In the genomic region with DNA sequence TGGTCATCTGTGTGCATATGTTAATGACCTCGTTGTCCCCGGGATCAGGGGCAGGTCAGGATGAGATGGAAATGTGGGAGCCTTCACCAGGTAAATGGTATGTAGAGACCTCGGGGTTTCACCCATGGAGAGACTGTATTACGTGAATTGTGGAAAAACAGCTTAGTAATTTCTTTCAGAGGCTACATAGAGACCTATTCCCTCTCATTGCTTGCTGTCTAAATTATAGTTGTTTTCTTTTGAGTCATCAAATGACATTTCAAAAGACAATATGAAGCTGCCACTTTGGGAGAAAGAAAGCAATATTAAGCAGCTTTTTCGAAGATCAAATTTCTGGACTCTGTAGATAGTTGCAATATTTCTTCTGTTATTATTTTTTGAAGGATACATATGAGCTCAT, we compare ENCODE assay signal across 22 cellular contexts. TPM values are rescaled to one million over a fixed set of nuclear protein-coding genes. Genes with fewer than 3 reads are reported as not detected.
DNase-seq lines count a peak whose midpoint lies in the region; ATAC-seq, FAIRE-seq and TF ChIP-seq lines count a peak whose summit lies in the region.
"Had no signal": no experiment of that assay in that cellular context is flagged by ENCODE, and none has a peak within 500 bp of the region (broad histone marks: within the 10 kb centered on the region; RNA-seq: fewer than 3 reads in every experiment).

No MANE protein-coding gene starts in this region.

- TF ChIP-seq RAD21 in GM12878 (IDR thresholded peaks at IDR 0.05; ENCODE audit: insufficient read depth, low read depth, low read length): no peak

- FAIRE-seq in GM12878 (lab: Jason Lieb, UNC) (no peak), endothelial cell of umbilical vein (lab: Jason Lieb, UNC) (peak; percentile 59), D721Med (lab: Jason Lieb, UNC) (no peak)
- FAIRE-seq: A549, GM18507, HepG2 had no signal

- CTCF ChIA-PET in GM12878 (lab: Yijun Ruan, JAX) (interaction anchor here (0.8 to 1.9 kb wide), 7 partner anchors 8 to 299 kb away, joined by 3 to 11 read pairs (median 3); no protein-coding TSS in a partner anchor), endothelial cell of umbilical vein (lab: Charles Lee) (no interaction called here)

- POLR2A ChIA-PET in GM12878 (lab: Charles Lee): interaction anchor here (0.9 to 1.2 kb wide), 3 partner anchors 9 to 17 kb away, joined by 3 to 4 read pairs (median 4); no protein-coding TSS in a partner anchor
- POLR2A ChIA-PET in endothelial cell of umbilical vein (lab: Charles Lee): no interaction called here

- H3K27me3 ChIP-seq in heart left ventricle: no peaks in the 10 kb centered on the region
- no peaks in the 10 kb centered on the region for H3K27me3 ChIP-seq in GM06990 (replicated peaks; ENCODE audit: control insufficient read depth, insufficient read depth, low read length)
- no peaks in the 10 kb centered on the region; a peak in 1 of 4 replicates for H3K27me3 ChIP-seq in GM12878 (replicated peaks in 1 of 2; ENCODE audit: control insufficient read depth in 2 of 2, insufficient read depth in 2 of 2, low read length in 1 of 2)
- H3K27me3 ChIP-seq in endothelial cell of umbilical vein (ENCODE audit: control insufficient read depth in 2 of 2, insufficient read depth in 2 of 2, low read length in 2 of 2): no peaks in the 10 kb centered on the region

- TF ChIP-seq POLR2A in heart left ventricle (IDR thresholded peaks at IDR 0.05) (no peak), GM12878 (IDR thresholded peaks at IDR 0.05; ENCODE audit: low read depth, low read length) (no peak), endothelial cell of umbilical vein (IDR thresholded peaks at IDR 0.05; ENCODE audit: low read depth, low read length) (no peak)

- no peak overlapping the region for H3K4me3 ChIP-seq in heart left ventricle
- H3K4me3 ChIP-seq in GM06990 (replicated peaks; ENCODE audit: low read depth, low read length): no peak overlapping the region; the same call in 1 of the 2 replicates
- H3K4me3 ChIP-seq in GM12878: no peak overlapping the region
- no peak overlapping the region for H3K4me3 ChIP-seq in endothelial cell of umbilical vein (replicated peaks in 1 of 3; ENCODE audit: insufficient read depth in 1 of 3, low read depth in 1 of 3, low read length in 3 of 3)
- H3K4me3 ChIP-seq: A549 had no signal

- SMC1A ChIA-PET in GM12878 (lab: Charles Lee; ENCODE audit: uncharacterized antibody, unreplicated experiment): interaction anchor here (0.9 to 2.2 kb wide), 9 partner anchors 9 to 95 kb away, joined by 3 to 10 read pairs (median 4); no protein-coding TSS in a partner anchor

- H3K27ac ChIP-seq in heart left ventricle (peak overlapping the region in 9 of 12 donors; percentile 29 to 86 (median 64)), GM12878 (ENCODE audit: control insufficient read depth, insufficient read depth) (no peak overlapping the region), endothelial cell of umbilical vein (ENCODE audit: insufficient read depth, low read depth, low read length) (no peak overlapping the region)
- H3K27ac ChIP-seq: 22Rv1, A549, C4-2B had no signal

- BruUV-seq in GM12878 (replicated peaks; lab: Mats Ljungman, UMichigan) (no TSS peak), endothelial cell of umbilical vein (replicated peaks; lab: Mats Ljungman, UMichigan) (no TSS peak)

- no peaks in the 10 kb centered on the region for H3K79me2 ChIP-seq in GM12878 (ENCODE audit: control insufficient read depth, insufficient read depth, low read length)
- no peaks in the 10 kb centered on the region for H3K79me2 ChIP-seq in endothelial cell of umbilical vein (ENCODE audit: control insufficient read depth, insufficient read depth, low read length)

- in situ Hi-C loops in GM12878 (cut with MboI): no loop called here

- peaks cover 0 to 14% (median 0%) of the 10 kb centered on the region in 12 donors for H3K9me3 ChIP-seq in heart left ventricle
- H3K9me3 ChIP-seq in GM12878 (replicated peaks; ENCODE audit: control insufficient read depth, insufficient read depth, low read length): peaks cover 2% of the 10 kb centered on the region; the same call in 2 of the 3 replicates
- no peaks in the 10 kb centered on the region for H3K9me3 ChIP-seq in endothelial cell of umbilical vein (replicated peaks; ENCODE audit: control insufficient read depth, insufficient read depth, low read length)
- H3K9me3 ChIP-seq: A549 had no signal

- intact Hi-C loops in heart left ventricle (cut with DNase I): loop anchor here in 1 of 10 donors (10.0 kb wide), 1 partner anchor 51 kb away; no protein-coding TSS in a partner anchor
- intact Hi-C loops in left cardiac atrium (cut with DNase I): no loop called here
- intact Hi-C loops in GM12878 (cut with micrococcal nuclease; ENCODE audit: unreplicated experiment): no loop called here
- intact Hi-C loops in endothelial cell of umbilical vein (cut with micrococcal nuclease): no loop called here

- TF ChIP-seq CTCF in heart left ventricle (IDR thresholded peaks at IDR 0.05): no peak
- TF ChIP-seq CTCF in GM06990 (IDR thresholded peaks at IDR 0.05; ENCODE audit: insufficient read depth, low read length, poor library complexity, severe bottlenecking): no peak
- no peak for TF ChIP-seq CTCF in GM12878 (IDR thresholded peaks at IDR 0.05 in 2 of 3, conservative IDR thresholded peaks at IDR 0.05 in 1 of 3; ENCODE audit: control insufficient read depth in 2 of 3, extremely low read depth in 1 of 3, insufficient read depth in 1 of 3, low read depth in 3 of 3, low read length in 3 of 3)
- TF ChIP-seq CTCF in endothelial cell of umbilical vein (IDR thresholded peaks at IDR 0.05; ENCODE audit: extremely low read depth in 1 of 2, insufficient read depth in 1 of 2, low read depth in 1 of 2, low read length in 2 of 2): no peak
- TF ChIP-seq CTCF in D721Med (IDR thresholded peaks at IDR 0.05; ENCODE audit: insufficient read depth, missing control alignments): no peak

- no peak overlapping the region for H2AFZ ChIP-seq in GM12878 (ENCODE audit: control insufficient read depth, low read depth, low read length)
- no peak overlapping the region for H2AFZ ChIP-seq in endothelial cell of umbilical vein (ENCODE audit: low read depth, low read length)

- dilution Hi-C loops in endothelial cell of umbilical vein (cut with MboI; ENCODE audit: extremely low pct_ligation_motif_present, low sequenced_read_pairs): no loop called here

- H4K20me1 ChIP-seq in GM12878 (ENCODE audit: control insufficient read depth, insufficient read depth): no peaks in the 10 kb centered on the region
- H4K20me1 ChIP-seq in endothelial cell of umbilical vein (replicated peaks; ENCODE audit: control insufficient read depth, extremely low read depth, insufficient read depth, low read length): no peaks in the 10 kb centered on the region

- WGBS in heart left ventricle, 4 donors: 88 to 94% (median 91%) methylated on average over 5 of the region's 5 CpGs
- 8% methylated on average over 5 of the region's 5 CpGs for WGBS in GM12878 (ENCODE audit: insufficient coverage, insufficient replicate concordance, low lambda C conversion rate, missing lambda C conversion rate)

- RAD21 ChIA-PET in GM12878 (lab: Charles Lee; ENCODE audit: unreplicated experiment): interaction anchor here (0.8 to 1.5 kb wide), 6 partner anchors 12 to 380 kb away, joined by 3 to 6 read pairs (median 4); no protein-coding TSS in a partner anchor

- no peak overlapping the region for H3K4me2 ChIP-seq in GM12878 (ENCODE audit: control insufficient read depth, insufficient read depth)
- H3K4me2 ChIP-seq in endothelial cell of umbilical vein (ENCODE audit: insufficient read depth, low read length): no peak overlapping the region
- H3K4me2 ChIP-seq: A549 had no signal

- no peak for ATAC-seq in heart left ventricle
- no peak for ATAC-seq in left cardiac atrium
- ATAC-seq in GM12878: peak; percentile 64
- ATAC-seq in HG03342 (IDR thresholded peaks at IDR 0.05; ENCODE audit: unreplicated experiment): no peak
- ATAC-seq: A549, HepG2 had no signal

- no peaks in the 10 kb centered on the region for H3K36me3 ChIP-seq in heart left ventricle
- no peaks in the 10 kb centered on the region; the same call in 1 of the 2 replicates for H3K36me3 ChIP-seq in GM06990 (ENCODE audit: control insufficient read depth, insufficient read depth, low read length)
- no peaks in the 10 kb centered on the region for H3K36me3 ChIP-seq in GM12878 (ENCODE audit: control insufficient read depth in 2 of 2, insufficient read depth in 2 of 2, low read length in 1 of 2)
- H3K36me3 ChIP-seq in endothelial cell of umbilical vein (ENCODE audit: control insufficient read depth in 2 of 2, extremely low read depth in 1 of 2, insufficient read depth in 2 of 2, low read length in 2 of 2): no peaks in the 10 kb centered on the region

- no peak for DNase-seq in heart left ventricle
- no peak for DNase-seq in left cardiac atrium
- DNase-seq in GM06990 (ENCODE audit: extremely low read depth, insufficient read length): peak; percentile 58
- DNase-seq in GM12878 (ENCODE audit: low read depth, low spot score): no peak
- DNase-seq in endothelial cell of umbilical vein (ENCODE audit: low read depth, low spot score): no peak
- no peak for DNase-seq in D721Med (ENCODE audit: insufficient read length, low spot score)
- no peak for DNase-seq in COLO668 (lab: John Stamatoyannopoulos, UW; ENCODE audit: unreplicated experiment)
- DNase-seq: AML-193; CD4-positive, alpha-beta T cell; DMS 273 treated with DMSO at 0.1 percent for 48 hours; DMS53; DND-41; EL; GOT3; H9 had no signal

- no peaks in the 10 kb centered on the region for H3K9me1 ChIP-seq in endothelial cell of umbilical vein (replicated peaks; ENCODE audit: control insufficient read depth, extremely low read depth, insufficient read depth, low read length)

- H3K4me1 ChIP-seq in heart left ventricle: peaks cover 0 to 20% (median 0%) of the 10 kb centered on the region in 12 donors
- no peaks in the 10 kb centered on the region; the same call in 1 of the 2 replicates for H3K4me1 ChIP-seq in GM12878 (ENCODE audit: control insufficient read depth, insufficient read depth, low read length)
- H3K4me1 ChIP-seq in endothelial cell of umbilical vein (ENCODE audit: control insufficient read depth, extremely low read depth, insufficient read depth, low read length): no peaks in the 10 kb centered on the region
- H3K4me1 ChIP-seq: A549 had no signal

- TF ChIP-seq EP300 in GM12878 (IDR thresholded peaks at IDR 0.05; ENCODE audit: borderline replicate concordance in 1 of 2, control insufficient read depth in 1 of 2, low read depth in 2 of 2, low read length in 2 of 2): no peak

- no peak overlapping the region for H3K9ac ChIP-seq in GM12878 (ENCODE audit: control insufficient read depth, insufficient read depth, low read length)
- H3K9ac ChIP-seq in endothelial cell of umbilical vein (replicated peaks; ENCODE audit: extremely low read depth, insufficient read depth, low read length): no peak overlapping the region

RNA-seq across cellular contexts. Expression of gene ADAM23, which starts 20.4 kb away (rescaled TPM):
- total RNA-seq in heart left ventricle (10 to 100 TPM; 36.0 to 87.4 (median 71.3) TPM), left cardiac atrium (10 to 100 TPM; 30.2 to 31.1 TPM), GM12878 (2014; rRNA removed) (11.0 and 12.8 TPM in 2 replicates), GM12878 (2014; rRNA removed; fragmentation: Illumina TruSeq; extraction: Trizol) (19.3 and 20.6 TPM in 2 replicates), GM12878 (2021) (36.9 and 41.8 TPM in 2 replicates), endothelial cell of umbilical vein (20.6 and 38.5 TPM in 2 replicates)
- polyA plus RNA-seq in heart left ventricle (10 to 100 TPM; 18.6 to 34.1 TPM), GM12878 (2011; rRNA removed) (26.2 and 31.4 TPM in 2 replicates), GM12878 (2014; fragmentation: Illumina TruSeq; extraction: Trizol) (36.1 and 50.7 TPM in 2 replicates), GM12878 (2014; fragmentation: Nextera tagmentation; extraction: Ambion mirVana) (10 to 100 TPM in 1 of 2 experiments, 1 to 10 TPM in 1; 7.9 to 11.9 TPM), GM12878 (2014; rRNA removed) (24.0 and 24.5 TPM in 2 replicates), GM12878 (2016; fragmentation: Nextera tagmentation; extraction: Ambion mirVana) (10 to 100 TPM in 1 of 2 experiments, 1 to 10 TPM in 1; 5.7 to 11.4 TPM), endothelial cell of umbilical vein (15.8 and 20.6 TPM in 2 replicates)
- total RNA-seq in GM12878 (2013; cell fraction: nucleolus; rRNA removed): 51.4 and 53.5 TPM in 2 replicates
- polyA plus RNA-seq in GM12878 (2011; ENCODE audit: low read depth): 8.1 TPM
- 25.4 and 28.4 TPM in 2 replicates for polyA plus RNA-seq in GM12878 (2011; cell fraction: cytosol; rRNA removed)
- polyA plus RNA-seq in GM12878 (2011; cell fraction: nucleus; rRNA removed): 19.6 and 26.4 TPM in 2 replicates
- 10.1 and 12.2 TPM in 2 replicates for polyA plus RNA-seq in GM12878 (2012)
- 36.3 and 48.4 TPM in 2 replicates for polyA minus RNA-seq in GM12878 (2011; rRNA and poly(A)+ RNA removed)
- polyA minus RNA-seq in GM12878 (2011; cell fraction: cytosol; rRNA and poly(A)+ RNA removed): 11.5 and 14.9 TPM in 2 replicates
- polyA minus RNA-seq in GM12878 (2011; cell fraction: nucleus; rRNA and poly(A)+ RNA removed): 23.8 and 32.9 TPM in 2 replicates
- polyA plus RNA-seq in endothelial cell of umbilical vein (2011; cell fraction: cytosol; rRNA removed): 30.9 and 31.9 TPM in 2 replicates
- polyA plus RNA-seq in endothelial cell of umbilical vein (2011; cell fraction: nucleus; rRNA removed): 19.9 and 23.7 TPM in 2 replicates
- 23.6 and 33.5 TPM in 2 replicates for polyA plus RNA-seq in endothelial cell of umbilical vein (2012)
- 35.4 and 36.0 TPM in 2 replicates for polyA minus RNA-seq in endothelial cell of umbilical vein
- not detected for polyA minus RNA-seq in endothelial cell of umbilical vein (2011; cell fraction: cytosol; rRNA and poly(A)+ RNA removed)
- 23.1 and 28.1 TPM in 2 replicates for polyA minus RNA-seq in endothelial cell of umbilical vein (2011; cell fraction: nucleus; rRNA and poly(A)+ RNA removed)
- polyA plus RNA-seq: HepG2, IgD-negative memory B cell had no signal

Comparison
In these comparisons a context has a peak if more than half of its experiments do, and no peak if none do; other contexts are left out.
1. H3K27ac ChIP-seq: peak in heart left ventricle (9 of 12); none in GM12878 (single experiment) and endothelial cell of umbilical vein (single experiment).